Comparison of ENCODE assay signal across 7 cellular contexts in the genomic region with DNA sequence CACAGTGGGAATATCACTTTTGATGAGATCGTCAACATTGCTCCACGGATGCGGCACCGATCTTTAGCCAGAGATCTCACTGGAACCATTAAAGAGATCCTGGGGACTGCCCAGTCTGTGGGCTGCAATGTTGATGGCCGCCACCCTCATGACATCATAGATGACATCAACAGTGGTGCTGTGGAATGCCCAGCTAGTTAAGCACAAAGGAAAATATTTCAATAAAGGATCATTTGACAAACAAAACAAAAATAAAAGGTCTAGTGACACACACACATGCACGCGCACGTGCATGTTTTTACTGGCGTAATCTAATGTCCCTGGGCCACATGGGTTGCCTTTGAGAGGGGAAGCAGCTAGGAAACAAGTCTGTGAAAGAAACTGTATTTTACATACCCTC.
DNase-seq lines count a peak whose midpoint lies in the region; ATAC-seq and TF ChIP-seq lines count a peak whose summit lies in the region.
"Not testable (repeated sequence)": the region's sequence is repeated elsewhere in the genome, so short reads cannot be mapped to it uniquely, and the experiment has no call there.

No MANE protein-coding gene starts in this region.

- in situ Hi-C loops in Caki2 (cut with HindIII; ENCODE audit: low pct_unique_long_range_greater_than_20kb, low sequenced_read_pairs); astrocyte of the spinal cord (cut with HindIII; ENCODE audit: low sequenced_read_pairs): not testable (repeated sequence)

- not testable (repeated sequence) for H3K36me3 ChIP-seq in PC-9 (ENCODE audit: low read depth); fibroblast of lung (ENCODE audit: control insufficient read depth, insufficient read depth, low read length); neural progenitor cell

- not testable (repeated sequence) for H3K4me2 ChIP-seq in PC-9; fibroblast of lung (ENCODE audit: extremely low read depth, insufficient read depth, low read length); neural progenitor cell

- not testable (repeated sequence) for H2AFZ ChIP-seq in PC-9; fibroblast of lung (ENCODE audit: low read length); neural progenitor cell (replicated peaks)

- not testable (repeated sequence) for H3K9me2 ChIP-seq in PC-9 (ENCODE audit: insufficient read depth)

- not testable (repeated sequence) for H3K9me3 ChIP-seq in PC-9 (ENCODE audit: insufficient read depth, low read depth); fibroblast of lung (ENCODE audit: control insufficient read depth, insufficient read depth, low read depth, low read length); neural progenitor cell (ENCODE audit: low read depth)

- BruUV-seq in PC-9 (replicated peaks; lab: Mats Ljungman, UMichigan) = not testable (repeated sequence)

- DNase-seq in Caki2 (ENCODE audit: low read depth) (peak; percentile 62), astrocyte of the spinal cord (ENCODE audit: low read depth, low spot score) (peak; percentile 44), fibroblast of lung (ENCODE audit: low read depth in 2 of 2) (peak; percentile 30 to 70), fibroblast of villous mesenchyme (ENCODE audit: low read depth) (peak; percentile 67)
- DNase-seq in PC-9; neural progenitor cell (ENCODE audit: low spot score); stimulated activated effector memory CD8-positive, alpha-beta T cell treated with anti-CD3 and anti-CD28 coated beads, Interleukin-12 subunit alpha, Interleukin-12 subunit beta, amount 100 ng/mL, for 72 hours (ENCODE audit: low spot score in 2 of 2): not testable (repeated sequence)

- H3K9me3 Mint-ChIP-seq in neural progenitor cell; stimulated activated effector memory CD8-positive, alpha-beta T cell treated with anti-CD3 and anti-CD28 coated beads, Interleukin-12 subunit alpha, Interleukin-12 subunit beta, amount 100 ng/mL, for 72 hours: not testable (repeated sequence)

- CTCF ChIA-PET in PC-9 (lab: Charles Lee) = interaction anchor here (0.6 kb wide), 1 partner anchor 178 kb away, joined by 5 read pairs; no protein-coding TSS in a partner anchor

- H3K27me3 ChIP-seq in PC-9 (ENCODE audit: insufficient read depth, low read depth); fibroblast of lung (ENCODE audit: control insufficient read depth, insufficient read depth, low read length); neural progenitor cell: not testable (repeated sequence)

- not testable (repeated sequence) for TF ChIP-seq CTCF in PC-9 (conservative IDR thresholded peaks at IDR 0.05); astrocyte of the spinal cord (IDR thresholded peaks at IDR 0.05; ENCODE audit: low read depth, low read length); fibroblast of lung (conservative IDR thresholded peaks at IDR 0.05 in 1 of 2, IDR thresholded peaks at IDR 0.05 in 1 of 2; ENCODE audit: low read depth in 1 of 2, low read length in 2 of 2); fibroblast of villous mesenchyme (IDR thresholded peaks at IDR 0.05; ENCODE audit: insufficient read depth, low read depth, low read length); neural progenitor cell (IDR thresholded peaks at IDR 0.05)

- not testable (repeated sequence) for H4K20me1 ChIP-seq in PC-9 (ENCODE audit: insufficient read depth); fibroblast of lung (ENCODE audit: control insufficient read depth, extremely low read depth, insufficient read depth, low read length); neural progenitor cell (ENCODE audit: low read depth)

- not testable (repeated sequence) for H3K27me3 Mint-ChIP-seq in neural progenitor cell (ENCODE audit: insufficient read depth, low read depth)

- ATAC-seq in stimulated activated effector memory CD8-positive, alpha-beta T cell treated with anti-CD3 and anti-CD28 coated beads, Interleukin-12 subunit alpha, Interleukin-12 subunit beta, amount 100 ng/mL, for 72 hours = not testable (repeated sequence)

- POLR2A ChIA-PET in PC-9 (lab: Charles Lee; ENCODE audit: unreplicated experiment) = not testable (repeated sequence)

- H3K9ac ChIP-seq in fibroblast of lung (ENCODE audit: insufficient read depth, low read length); neural progenitor cell: not testable (repeated sequence)

- intact Hi-C loops in PC-9 (cut with micrococcal nuclease; ENCODE audit: unreplicated experiment) = loop anchor here (5.0 kb wide), 1 partner anchor 69 kb away; no protein-coding TSS in a partner anchor

- H3K27ac ChIP-seq in PC-9 = peak overlapping the region; percentile 93; the same call in 1 of the 2 replicates
- H3K27ac ChIP-seq in fibroblast of lung (ENCODE audit: insufficient read depth, low read length); neural progenitor cell: not testable (repeated sequence)

- H3K27ac Mint-ChIP-seq in neural progenitor cell = peak overlapping the region; percentile 69
- H3K27ac Mint-ChIP-seq in stimulated activated effector memory CD8-positive, alpha-beta T cell treated with anti-CD3 and anti-CD28 coated beads, Interleukin-12 subunit alpha, Interleukin-12 subunit beta, amount 100 ng/mL, for 72 hours = peak overlapping the region; percentile 85

- not testable (repeated sequence) for H3K4me3 ChIP-seq in PC-9; astrocyte of the spinal cord (ENCODE audit: low read depth, low read length); fibroblast of lung (replicated peaks in 1 of 4; ENCODE audit: control extremely low read depth in 1 of 4, insufficient read depth in 1 of 4, low read depth in 3 of 4, low read length in 4 of 4); fibroblast of villous mesenchyme (ENCODE audit: low read depth, low read length); neural progenitor cell

- H3K4me1 ChIP-seq in PC-9 (replicated peaks; ENCODE audit: insufficient read depth) = peaks cover 50% of the 10 kb centered on the region
- H3K4me1 ChIP-seq in fibroblast of lung (ENCODE audit: control insufficient read depth, extremely low read depth, insufficient read depth, low read length); neural progenitor cell: not testable (repeated sequence)

- H3K36me3 Mint-ChIP-seq in neural progenitor cell; stimulated activated effector memory CD8-positive, alpha-beta T cell treated with anti-CD3 and anti-CD28 coated beads, Interleukin-12 subunit alpha, Interleukin-12 subunit beta, amount 100 ng/mL, for 72 hours: not testable (repeated sequence)

- H3F3A ChIP-seq in PC-9 (ENCODE audit: insufficient read depth, low read depth) = peaks cover 38% of the 10 kb centered on the region
- not testable (repeated sequence) for H3F3A ChIP-seq in neural progenitor cell (ENCODE audit: low read depth)

- not testable (repeated sequence) for H3K4me3 Mint-ChIP-seq in neural progenitor cell; stimulated activated effector memory CD8-positive, alpha-beta T cell treated with anti-CD3 and anti-CD28 coated beads, Interleukin-12 subunit alpha, Interleukin-12 subunit beta, amount 100 ng/mL, for 72 hours

- not testable (repeated sequence) for H3K79me2 ChIP-seq in PC-9 (ENCODE audit: low read depth); fibroblast of lung (ENCODE audit: control insufficient read depth, insufficient read depth, low read length); neural progenitor cell (ENCODE audit: low read depth)

- peaks cover 20% of the 10 kb centered on the region for H3K4me1 Mint-ChIP-seq in neural progenitor cell
- not testable (repeated sequence) for H3K4me1 Mint-ChIP-seq in stimulated activated effector memory CD8-positive, alpha-beta T cell treated with anti-CD3 and anti-CD28 coated beads, Interleukin-12 subunit alpha, Interleukin-12 subunit beta, amount 100 ng/mL, for 72 hours
